Comparison of ENCODE assay signal across 8 cellular contexts in the genomic region with DNA sequence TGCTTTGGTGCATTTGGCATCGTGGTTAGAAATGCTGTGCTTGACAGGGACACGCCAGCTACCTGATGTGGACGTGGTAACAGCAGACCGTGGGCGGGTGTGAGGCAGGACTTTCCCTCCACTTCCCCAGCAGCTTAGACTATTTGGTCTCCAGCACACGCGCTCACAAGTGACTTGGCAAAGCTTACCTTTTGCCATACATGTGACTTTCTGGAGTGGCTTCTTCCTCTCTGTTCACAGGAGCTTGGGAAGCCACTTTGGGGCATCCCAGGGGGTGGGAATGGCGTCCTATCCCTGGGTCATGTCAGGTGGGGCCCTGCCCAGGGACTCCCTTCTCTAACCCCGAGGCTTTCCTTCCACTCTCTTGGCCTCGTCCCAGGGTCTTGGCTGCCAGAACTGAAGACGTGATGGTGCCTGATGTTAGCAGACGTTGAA.
DNase-seq lines count a peak whose midpoint lies in the region; ATAC-seq lines count a peak whose summit lies in the region.

No MANE protein-coding gene starts in this region.

- CTCF ChIA-PET in activated CD4-positive, alpha-beta memory T cell treated with anti-CD3 and anti-CD28 coated beads, Interleukin-2, amount 10 ng/mL, durations not matched to agents 7 days and 5 days (lab: Charles Lee), result no interaction called here

- POLR2A ChIA-PET in activated CD4-positive, alpha-beta memory T cell treated with anti-CD3 and anti-CD28 coated beads, Interleukin-2, amount 10 ng/mL, durations not matched to agents 7 days and 5 days (lab: Charles Lee), result no interaction called here

- H3K9me3 Mint-ChIP-seq in activated CD4-positive, alpha-beta memory T cell treated with anti-CD3 and anti-CD28 coated beads, Interleukin-2, amount 10 ng/mL, durations not matched to agents 7 days and 5 days, result no peaks in the 10 kb centered on the region

- H3K9me3 ChIP-seq in Karpas-422 (ENCODE audit: low read length) (no peaks in the 10 kb centered on the region), SJCRH30 (replicated peaks) (no peaks in the 10 kb centered on the region)

- peaks cover 17% of the 10 kb centered on the region for H3K4me1 Mint-ChIP-seq in activated CD4-positive, alpha-beta memory T cell treated with anti-CD3 and anti-CD28 coated beads, Interleukin-2, amount 10 ng/mL, durations not matched to agents 7 days and 5 days

- H3K4me3 ChIP-seq in Karpas-422 (ENCODE audit: low read length), result no peak overlapping the region
- H3K4me3 ChIP-seq in SJCRH30, result no peak overlapping the region

- H3K27me3 ChIP-seq in Karpas-422 (ENCODE audit: low read length), result no peaks in the 10 kb centered on the region
- H3K27me3 ChIP-seq in SJCRH30, result no peaks in the 10 kb centered on the region

- no peak overlapping the region for H3K4me2 ChIP-seq in Karpas-422 (ENCODE audit: low read depth, low read length, poor library complexity, severe bottlenecking)

- DNase-seq in activated CD4-positive, alpha-beta memory T cell treated with anti-CD3 and anti-CD28 coated beads, Interleukin-2, amount 10 ng/mL, durations not matched to agents 7 days and 5 days, result peak; percentile 30
- peak; percentile 34 to 53 for DNase-seq in stimulated activated CD4-positive, alpha-beta T cell treated with anti-CD3 and anti-CD28 coated beads, Interleukin-15, amount 100 ng/mL, for 48 hours (ENCODE audit: low read depth in 2 of 2)
- DNase-seq in NCI-H69 (lab: John Stamatoyannopoulos, UW) (no peak), Karpas-422 (no peak), SJCRH30 (no peak)

- H3K36me3 ChIP-seq in Karpas-422 (ENCODE audit: insufficient read depth, low read length) (no peaks in the 10 kb centered on the region), SJCRH30 (no peaks in the 10 kb centered on the region)

- no peaks in the 10 kb centered on the region for H4K20me1 ChIP-seq in Karpas-422 (ENCODE audit: insufficient read depth, low read depth, low read length)

- H3K27ac ChIP-seq in Karpas-422 (ENCODE audit: low read length) (no peak overlapping the region), SJCRH30 (no peak overlapping the region)

- no peak overlapping the region for H3K4me3 Mint-ChIP-seq in activated CD4-positive, alpha-beta memory T cell treated with anti-CD3 and anti-CD28 coated beads, Interleukin-2, amount 10 ng/mL, durations not matched to agents 7 days and 5 days

- H3K27me3 Mint-ChIP-seq in activated CD4-positive, alpha-beta memory T cell treated with anti-CD3 and anti-CD28 coated beads, Interleukin-2, amount 10 ng/mL, durations not matched to agents 7 days and 5 days, result no peaks in the 10 kb centered on the region

- ATAC-seq in GM18858 (IDR thresholded peaks at IDR 0.05; ENCODE audit: unreplicated experiment) (peak; percentile 74), HG02798 (IDR thresholded peaks at IDR 0.05; ENCODE audit: poor library complexity, unreplicated experiment) (peak; percentile 91), GM21515 (IDR thresholded peaks at IDR 0.05; ENCODE audit: unreplicated experiment) (no peak)

- no peaks in the 10 kb centered on the region for H3K79me2 ChIP-seq in Karpas-422 (ENCODE audit: low read length)

- no peak overlapping the region for H3K27ac Mint-ChIP-seq in activated CD4-positive, alpha-beta memory T cell treated with anti-CD3 and anti-CD28 coated beads, Interleukin-2, amount 10 ng/mL, durations not matched to agents 7 days and 5 days

- H3K36me3 Mint-ChIP-seq in activated CD4-positive, alpha-beta memory T cell treated with anti-CD3 and anti-CD28 coated beads, Interleukin-2, amount 10 ng/mL, durations not matched to agents 7 days and 5 days (ENCODE audit: low read depth), result no peaks in the 10 kb centered on the region

- no peak overlapping the region for H3K9ac ChIP-seq in Karpas-422 (ENCODE audit: low read length)

- H2AFZ ChIP-seq in Karpas-422 (ENCODE audit: low read length), result no peak overlapping the region

- H3K4me1 ChIP-seq in Karpas-422 (ENCODE audit: low read length) (no peaks in the 10 kb centered on the region), SJCRH30 (no peaks in the 10 kb centered on the region)

- H3K9me2 ChIP-seq in Karpas-422 (replicated peaks; ENCODE audit: insufficient read depth, low read length), result no peaks in the 10 kb centered on the region

Comparison
In these comparisons a context has a peak if more than half of its experiments do, and no peak if none do; other contexts are left out.
1. DNase-seq: peak in activated CD4-positive, alpha-beta memory T cell treated with anti-CD3 and anti-CD28 coated beads, Interleukin-2, amount 10 ng/mL, durations not matched to agents 7 days and 5 days (single experiment) and stimulated activated CD4-positive, alpha-beta T cell treated with anti-CD3 and anti-CD28 coated beads, Interleukin-15, amount 100 ng/mL, for 48 hours (2 of 2); none in NCI-H69 (single experiment), Karpas-422 (single experiment) and SJCRH30 (0 of 2).